ENCODE assay signal across 8 cellular contexts in the genomic region with DNA sequence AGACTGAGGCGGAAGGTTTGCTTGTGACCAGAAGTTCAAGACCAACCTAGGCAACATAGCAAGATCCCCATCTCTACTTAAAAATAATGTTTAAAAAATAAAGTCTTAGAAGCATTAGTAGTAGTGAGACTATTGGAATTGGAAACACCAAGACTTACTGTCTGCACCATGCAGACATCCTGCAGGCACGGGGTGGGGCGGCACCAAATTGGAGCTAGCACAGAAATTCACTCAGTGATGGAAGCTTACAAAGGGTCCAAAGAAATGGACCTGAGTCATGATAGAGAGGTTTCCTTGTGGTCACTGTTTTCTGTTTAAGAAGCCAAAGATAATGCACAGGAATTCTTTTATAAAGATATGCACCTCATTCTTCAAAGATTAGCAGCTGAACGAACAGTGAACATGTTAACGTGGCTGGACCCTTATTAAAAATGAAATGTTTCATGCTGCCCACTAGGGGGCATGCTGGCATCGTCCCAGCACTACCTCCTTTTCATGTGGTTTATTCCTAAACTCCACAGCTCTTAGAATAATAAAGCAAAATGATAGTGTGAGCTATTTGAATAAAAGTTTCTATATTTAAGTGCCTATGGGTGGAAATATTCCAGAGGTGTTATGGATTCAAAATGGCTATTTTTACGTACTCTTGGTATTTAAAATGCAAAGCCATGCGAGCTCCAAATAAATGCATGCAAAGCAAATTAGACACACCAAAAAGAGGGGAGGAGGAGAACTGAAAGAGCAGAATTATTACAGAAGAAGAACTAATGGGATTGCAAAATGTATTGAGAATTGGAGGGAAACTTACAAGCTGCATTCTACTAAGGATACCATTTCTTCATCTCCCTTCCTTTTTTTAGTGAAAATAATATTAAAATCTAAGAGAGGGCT. TPM values are rescaled to one million over a fixed set of nuclear protein-coding genes. Genes with fewer than 3 reads are reported as not detected.
DNase-seq lines count a peak whose midpoint lies in the region; ATAC-seq, FAIRE-seq and TF ChIP-seq lines count a peak whose summit lies in the region.

No MANE protein-coding gene starts in this region.

- peak; percentile 76 for FAIRE-seq in RCC 7860 (lab: Jason Lieb, UNC)

- intact Hi-C loops in heart left ventricle (cut with DNase I) (loop anchor here (1.0 to 5.0 kb wide), 4 partner anchors 136 to 157 kb away; a partner anchor contains a TSS), psoas muscle (cut with DNase I) (loop anchor here (2.0 to 5.0 kb wide), 3 partner anchors 136 to 159 kb away; a partner anchor contains a TSS)

- peaks cover 0 to 67% (median 53%) of the 10 kb centered on the region in 9 donors for H3K36me3 ChIP-seq in heart left ventricle
- peaks cover 2 to 81% of the 10 kb centered on the region in 2 donors for H3K36me3 ChIP-seq in psoas muscle (ENCODE audit: insufficient read depth in 1 of 2, low read depth in 1 of 2)

- TF ChIP-seq CTCF in heart left ventricle (IDR thresholded peaks at IDR 0.05) (peak; percentile 68 to 90 (median 85)), psoas muscle (IDR thresholded peaks at IDR 0.05) (peak; percentile 85)

- ATAC-seq in HG03280 (IDR thresholded peaks at IDR 0.05; ENCODE audit: unreplicated experiment) (peak; percentile 64), heart left ventricle (peak in 2 of 4 donors; percentile 58 to 63), psoas muscle (peak in 3 of 4 donors; percentile 36 to 83 (median 59)), GM21390 (IDR thresholded peaks at IDR 0.05; ENCODE audit: unreplicated experiment) (no peak)
- no peak for ATAC-seq in activated naive CD8-positive, alpha-beta T cell treated with anti-CD3 and anti-CD28 coated beads, Interleukin-2, amount 50 U/mL, for 24 hours

- H3K27ac Mint-ChIP-seq in activated naive CD8-positive, alpha-beta T cell treated with anti-CD3 and anti-CD28 coated beads, Interleukin-2, amount 50 U/mL, for 24 hours, result no peak overlapping the region

- H3K9me3 ChIP-seq in heart left ventricle (no peaks in the 10 kb centered on the region), psoas muscle (no peaks in the 10 kb centered on the region)

- H3K4me1 ChIP-seq in heart left ventricle (no peaks in the 10 kb centered on the region), psoas muscle (no peaks in the 10 kb centered on the region)

- H3K4me3 ChIP-seq in heart left ventricle, result no peak overlapping the region
- no peak overlapping the region for H3K4me3 ChIP-seq in psoas muscle

- peaks cover 53% of the 10 kb centered on the region for H3K36me3 Mint-ChIP-seq in activated naive CD8-positive, alpha-beta T cell treated with anti-CD3 and anti-CD28 coated beads, Interleukin-2, amount 50 U/mL, for 24 hours (ENCODE audit: low read depth)

- no peak overlapping the region for H3K4me3 Mint-ChIP-seq in activated naive CD8-positive, alpha-beta T cell treated with anti-CD3 and anti-CD28 coated beads, Interleukin-2, amount 50 U/mL, for 24 hours

- peak; percentile 28 for DNase-seq in NCI-H1436 (lab: John Stamatoyannopoulos, UW)
- DNase-seq in NCI-H1436 treated with DMSO at 0.1 percent for 48 hours (lab: John Stamatoyannopoulos, UW), result no peak
- DNase-seq in RCC 7860 (ENCODE audit: low spot score), result peak; percentile 56
- DNase-seq in activated naive CD8-positive, alpha-beta T cell treated with anti-CD3 and anti-CD28 coated beads, Interleukin-2, amount 50 U/mL, for 24 hours, result peak; percentile 30
- peak; percentile 47 to 72 (median 56) for DNase-seq in heart left ventricle
- peak; percentile 59 to 77 for DNase-seq in psoas muscle

- 52 to 60% (median 57%) methylated on average over 8 of the region's 8 CpGs for WGBS in heart left ventricle, 4 donors
- WGBS in psoas muscle, 3 donors, result 49 to 62% (median 53%) methylated on average over 8 of the region's 8 CpGs

- H3K27me3 ChIP-seq in heart left ventricle (no peaks in the 10 kb centered on the region), psoas muscle (ENCODE audit: insufficient read depth in 3 of 3, low read length in 2 of 3) (no peaks in the 10 kb centered on the region)

- H3K27me3 Mint-ChIP-seq in activated naive CD8-positive, alpha-beta T cell treated with anti-CD3 and anti-CD28 coated beads, Interleukin-2, amount 50 U/mL, for 24 hours, result no peaks in the 10 kb centered on the region

- H3K27ac ChIP-seq in heart left ventricle (no peak overlapping the region), psoas muscle (no peak overlapping the region)

- peaks cover 11% of the 10 kb centered on the region for H3K4me1 Mint-ChIP-seq in activated naive CD8-positive, alpha-beta T cell treated with anti-CD3 and anti-CD28 coated beads, Interleukin-2, amount 50 U/mL, for 24 hours

- no peak for TF ChIP-seq POLR2A in heart left ventricle (IDR thresholded peaks at IDR 0.05)

- no peaks in the 10 kb centered on the region for H3K9me3 Mint-ChIP-seq in activated naive CD8-positive, alpha-beta T cell treated with anti-CD3 and anti-CD28 coated beads, Interleukin-2, amount 50 U/mL, for 24 hours

RNA-seq across cellular contexts. Expression of a gene that starts 28.6 kb away (rescaled TPM):
- total RNA-seq in heart left ventricle (1 to 10 TPM; 1.8 to 7.3 (median 4.3) TPM), psoas muscle (10 to 100 TPM in 1 of 4 donors, 1 to 10 TPM in 3; 4.3 to 18.9 (median 6.9) TPM)
- polyA plus RNA-seq in heart left ventricle (10 to 100 TPM in 1 of 2 donors, 1 to 10 TPM in 1; 8.1 to 13.5 TPM), psoas muscle (10 to 100 TPM; 13.4 to 51.9 (median 14.2) TPM)

Comparison
In these comparisons a context has a peak if more than half of its experiments do, and no peak if none do; other contexts are left out.
1. ATAC-seq: peak in HG03280 (single experiment) and psoas muscle (3 of 4); none in activated naive CD8-positive, alpha-beta T cell treated with anti-CD3 and anti-CD28 coated beads, Interleukin-2, amount 50 U/mL, for 24 hours (single experiment) and GM21390 (single experiment).